1 cellular context compared by ENCODE assay signal in genomic region chr12:113770389-113770865, GRCh38.
TF ChIP-seq lines count a peak whose summit lies in the region.

No MANE protein-coding gene starts in this region.

TF ChIP-seq in HepG2, 621 proteins besides CTCF, POLR2A, EP300 and RAD21 (continued from another document and continues in another):
- TF ChIP-seq ZNF142 (CRISPR knock-in tag; IDR thresholded peaks at IDR 0.05) (no peak), ZFP91 (CRISPR knock-in tag; IDR thresholded peaks at IDR 0.05; ENCODE audit: borderline replicate concordance) (peak; percentile 84; the same call in 1 of the 2 replicates), NFRKB (IDR thresholded peaks at IDR 0.05) (no peak), JARID2 (CRISPR knock-in tag; IDR thresholded peaks at IDR 0.05; ENCODE audit: insufficient replicate concordance) (no peak), NFKBIZ (CRISPR knock-in tag; IDR thresholded peaks at IDR 0.05) (peak; percentile 78), U2AF1 (optimal IDR thresholded peaks at IDR 0.05; ENCODE audit: low read depth, low read length) (no peak), BHLHE40 (IDR thresholded peaks at IDR 0.05; ENCODE audit: low read length) (peak; percentile 36), PCBP2 (optimal IDR thresholded peaks at IDR 0.05; ENCODE audit: low read depth, low read length, poor library complexity, severe bottlenecking) (no peak), ZMYM2 (CRISPR knock-in tag; IDR thresholded peaks at IDR 0.05) (peak; percentile 80), KMT2B (CRISPR knock-in tag; IDR thresholded peaks at IDR 0.05) (0 out of 2 replicates have a peak, but pooled peaks have one; percentile 64), TIGD3 (CRISPR knock-in tag; IDR thresholded peaks at IDR 0.05; ENCODE audit: borderline replicate concordance) (no peak), CEBPB (IDR thresholded peaks at IDR 0.05; ENCODE audit: borderline replicate concordance, low read depth, low read length) (no peak), HIVEP1 (CRISPR knock-in tag; IDR thresholded peaks at IDR 0.05) (peak; percentile 62; the same call in 1 of the 2 replicates), SP2 (CRISPR knock-in tag; IDR thresholded peaks at IDR 0.05) (no peak), ARID3A (IDR thresholded peaks at IDR 0.05; ENCODE audit: low read depth, low read length) (peak; percentile 85; the same call in 1 of the 2 replicates), ZNF446 (CRISPR knock-in tag; IDR thresholded peaks at IDR 0.05) (no peak), ZNF414 (CRISPR knock-in tag; IDR thresholded peaks at IDR 0.05) (peak; percentile 95), ISL2 (CRISPR knock-in tag; IDR thresholded peaks at IDR 0.05) (peak; percentile 90), ZSCAN31 (CRISPR knock-in tag; IDR thresholded peaks at IDR 0.05; ENCODE audit: low read depth) (peak; percentile 92), MIER2 (CRISPR knock-in tag; IDR thresholded peaks at IDR 0.05) (peak; percentile 77; the same call in 1 of the 2 replicates), ISX (CRISPR knock-in tag; conservative IDR thresholded peaks at IDR 0.05) (no peak), ONECUT2 (CRISPR knock-in tag; IDR thresholded peaks at IDR 0.05) (peak; percentile 41; the same call in 1 of the 2 replicates), ATF7 (IDR thresholded peaks at IDR 0.05) (no peak), ATF7 (CRISPR knock-in tag; IDR thresholded peaks at IDR 0.05) (peak; percentile 70; the same call in 1 of the 2 replicates), ZNF703 (CRISPR knock-in tag; IDR thresholded peaks at IDR 0.05; ENCODE audit: borderline replicate concordance) (no peak), ZKSCAN8 (CRISPR knock-in tag; IDR thresholded peaks at IDR 0.05; ENCODE audit: borderline replicate concordance) (peak; percentile 88; the same call in 1 of the 2 replicates), KDM3A (CRISPR knock-in tag; IDR thresholded peaks at IDR 0.05; ENCODE audit: low read depth) (peak; percentile 80), BATF2 (CRISPR knock-in tag; IDR thresholded peaks at IDR 0.05) (0 out of 2 replicates have a peak, but pooled peaks have one; percentile 57), ZNF251 (CRISPR knock-in tag; IDR thresholded peaks at IDR 0.05) (no peak), ZNF431 (CRISPR knock-in tag; IDR thresholded peaks at IDR 0.05; ENCODE audit: borderline replicate concordance, low read depth) (peak; percentile 96), TERF1 (CRISPR knock-in tag; IDR thresholded peaks at IDR 0.05) (no peak), PRMT3 (CRISPR knock-in tag; IDR thresholded peaks at IDR 0.05; ENCODE audit: borderline replicate concordance, low read depth) (0 out of 2 replicates have a peak, but pooled peaks have one; percentile 70), ZNF362 (CRISPR knock-in tag; IDR thresholded peaks at IDR 0.05; ENCODE audit: borderline replicate concordance) (peak; percentile 68), CAMTA2 (CRISPR knock-in tag; IDR thresholded peaks at IDR 0.05; ENCODE audit: borderline replicate concordance) (no peak), POGZ (CRISPR knock-in tag; IDR thresholded peaks at IDR 0.05) (peak; percentile 94), ARNTL (CRISPR knock-in tag; IDR thresholded peaks at IDR 0.05) (peak; percentile 94), PAXIP1 (CRISPR knock-in tag; conservative IDR thresholded peaks at IDR 0.05) (peak; percentile 99), MXD4 (CRISPR knock-in tag; IDR thresholded peaks at IDR 0.05) (peak; percentile 74; the same call in 1 of the 2 replicates), RBAK (CRISPR knock-in tag; IDR thresholded peaks at IDR 0.05) (no peak), TOPORS (CRISPR knock-in tag; IDR thresholded peaks at IDR 0.05) (0 out of 2 replicates have a peak, but pooled peaks have one; percentile 55), ZBTB33 (CRISPR knock-in tag; IDR thresholded peaks at IDR 0.05) (peak; percentile 63; the same call in 1 of the 2 replicates), ZNF124 (CRISPR knock-in tag; IDR thresholded peaks at IDR 0.05) (peak; percentile 80; the same call in 1 of the 2 replicates), RAD51 (IDR thresholded peaks at IDR 0.05; ENCODE audit: borderline replicate concordance) (no peak)
